ENCODE assay signal across 16 cellular contexts in the genomic region with DNA sequence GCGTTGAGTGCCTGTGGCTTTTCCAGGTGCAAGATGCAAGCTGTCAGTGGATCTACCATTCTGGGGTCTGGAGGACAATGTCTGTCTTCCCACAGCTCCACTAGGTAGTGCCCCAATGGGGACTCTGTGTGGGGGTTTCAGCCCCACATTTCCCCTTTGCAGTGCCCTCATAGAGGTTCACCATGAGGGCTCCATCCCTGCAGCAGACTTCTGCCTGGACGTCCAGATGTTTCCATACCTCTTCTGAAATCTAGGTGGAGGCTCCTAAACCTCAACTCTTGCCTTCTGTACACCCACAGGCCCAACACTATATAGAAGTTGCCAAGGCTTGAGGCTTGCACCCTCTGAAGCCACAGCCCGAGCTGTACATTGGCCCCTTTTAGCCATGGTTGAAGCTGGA.
"Had no signal": no experiment of that assay in that cellular context is flagged by ENCODE, and none has a peak within 500 bp of the region (broad histone marks: within the 10 kb centered on the region; RNA-seq: fewer than 3 reads in every experiment).

No MANE protein-coding gene starts in this region.

- H3K4me1 Mint-ChIP-seq: brain had no signal

- H3K27ac ChIP-seq: lower lobe of right lung, right atrium auricular region had no signal

- H3K36me3 ChIP-seq: lower lobe of right lung, right atrium auricular region had no signal

- H3K4me2 ChIP-seq: SK-N-SH had no signal

- H3K4me3 Mint-ChIP-seq: brain, type B pancreatic cell had no signal

- H3K27ac Mint-ChIP-seq: brain, progenitor cell of endocrine pancreas, type B pancreatic cell had no signal

- ATAC-seq: lower lobe of right lung, T-cell had no signal

- H3K36me3 Mint-ChIP-seq: brain had no signal

- H3K4me1 ChIP-seq: right atrium auricular region had no signal

- H3K4me3 ChIP-seq: lower lobe of right lung, right atrium auricular region had no signal

- H3K27me3 ChIP-seq: right atrium auricular region had no signal

- DNase-seq: activated CD4-positive, alpha-beta T cell treated with anti-CD3 and anti-CD28 coated beads, Interleukin-2, amount 50 U/mL, for 48 hours; activated CD4-positive, CD25-positive, alpha-beta regulatory T cell treated with anti-CD3 and anti-CD28 coated beads, Interleukin-2, amount 50 U/mL, for 72 hours; activated CD8-positive, alpha-beta memory T cell treated with anti-CD3 and anti-CD28 coated beads, Interleukin-2, amount 50 U/mL, for 4 hours; central memory CD4-positive, alpha-beta T cell; effector CD8-positive, alpha-beta T cell; foreskin melanocyte; lower lobe of right lung; SK-N-SH; stimulated activated CD4-positive, alpha-beta T cell treated with anti-CD3 and anti-CD28 coated beads, Interleukin-2, amount 100 ng/mL, for 48 hours; stimulated activated naive CD4-positive, alpha-beta T cell treated with Interleukin-2 at 50 U/mL for 16 hours; T-cell; T1000 had no signal

- H3K27me3 Mint-ChIP-seq: progenitor cell of endocrine pancreas, T-cell, type B pancreatic cell had no signal

- H3K9ac ChIP-seq: SK-N-SH had no signal
